Comparison of ENCODE assay signal across 7 cellular contexts in genomic region chr13:52450793-52451116, GRCh38. TPM values are rescaled to one million over a fixed set of nuclear protein-coding genes. Genes with fewer than 3 reads are reported as not detected.
A peak's percentile ranks its signal among the peaks of the same experiment; 100 is the strongest.
DNase-seq lines count a peak whose midpoint lies in the region; ATAC-seq and TF ChIP-seq lines count a peak whose summit lies in the region.

No MANE protein-coding gene starts in this region.

- H3K36me3 ChIP-seq in HEK293 (ENCODE audit: control insufficient read depth in 2 of 2, insufficient read depth in 1 of 2, low read length in 2 of 2) = no peaks in the 10 kb centered on the region; a peak in 1 of 3 replicates

- no peak for ATAC-seq in GM19023 (IDR thresholded peaks at IDR 0.05; ENCODE audit: unreplicated experiment)
- no peak for ATAC-seq in HG03439 (IDR thresholded peaks at IDR 0.05; ENCODE audit: unreplicated experiment)

- H3K4me1 ChIP-seq in HEK293 (ENCODE audit: control insufficient read depth, insufficient read depth, low read length) = peaks cover 12% of the 10 kb centered on the region

- no peaks in the 10 kb centered on the region for H3K9me3 ChIP-seq in HEK293 (ENCODE audit: control insufficient read depth, insufficient read depth, low read depth, low read length)

- peaks cover 39% of the 10 kb centered on the region for H3K4me1 Mint-ChIP-seq in activated CD4-positive, alpha-beta memory T cell treated with anti-CD3 and anti-CD28 coated beads for 36 hours (ENCODE audit: low read depth)

- TF ChIP-seq CTCF in HEK293 (tag by site-specific recombination; IDR thresholded peaks at IDR 0.05) = no peak
- no peak for TF ChIP-seq CTCF in foreskin fibroblast (IDR thresholded peaks at IDR 0.05; ENCODE audit: low read depth, low read length)

- H3K27ac ChIP-seq in HEK293 (ENCODE audit: extremely low read depth, low read depth, low read length) (no peak overlapping the region), skin epidermis (peak overlapping the region in 6 of 21 experiments; percentile 92 to 99 (median 98))

- CTCF ChIA-PET in HEK293 (lab: Yijun Ruan, JAX) = interaction anchor here (0.5 to 3.8 kb wide), 37 partner anchors 8 to 1026 kb away, joined by 3 to 20 read pairs (median 4); partner anchors contain the start of genes NEK3 and NEK5
- CTCF ChIA-PET in activated CD4-positive, alpha-beta memory T cell treated with anti-CD3 and anti-CD28 coated beads for 36 hours (lab: Charles Lee) = interaction anchor here (0.6 to 3.4 kb wide), 33 partner anchors 9 to 631 kb away, joined by 3 to 32 read pairs (median 4); partner anchors contain the start of genes NEK5 and SUGT1

- H3K9me3 Mint-ChIP-seq in activated CD4-positive, alpha-beta memory T cell treated with anti-CD3 and anti-CD28 coated beads for 36 hours = no peaks in the 10 kb centered on the region

- intact Hi-C loops in activated CD4-positive, alpha-beta memory T cell treated with anti-CD3 and anti-CD28 coated beads for 36 hours (cut with micrococcal nuclease) = loop anchor here (1.0 to 10.0 kb wide), 9 partner anchors 48 to 866 kb away; partner anchors contain the start of genes ALG11, DHRS12, NEK3 and NEK5

- DNase-seq in activated CD4-positive, alpha-beta memory T cell treated with anti-CD3 and anti-CD28 coated beads for 36 hours = no peak
- DNase-seq in foreskin fibroblast (no peak), iPS-NIHi7 (ENCODE audit: extremely low spot score) (no peak)

- H3K27me3 Mint-ChIP-seq in activated CD4-positive, alpha-beta memory T cell treated with anti-CD3 and anti-CD28 coated beads for 36 hours = peaks cover 1% of the 10 kb centered on the region

- peak overlapping the region; percentile 96 for H3K4me3 Mint-ChIP-seq in activated CD4-positive, alpha-beta memory T cell treated with anti-CD3 and anti-CD28 coated beads for 36 hours

- H3K4me3 ChIP-seq in HEK293 (ENCODE audit: low read depth, low read length) = no peak overlapping the region; the same call in 1 of the 2 replicates
- H3K4me3 ChIP-seq in foreskin fibroblast (ENCODE audit: low read depth in 1 of 2, low read length in 2 of 2) = peak overlapping the region; percentile 29 to 35
- H3K4me3 ChIP-seq in skin epidermis = peak overlapping the region in 4 of 7 experiments; percentile 67 to 87 (median 84)

- peak overlapping the region; percentile 70 for H3K27ac Mint-ChIP-seq in activated CD4-positive, alpha-beta memory T cell treated with anti-CD3 and anti-CD28 coated beads for 36 hours

- POLR2A ChIA-PET in HEK293 (lab: Yijun Ruan, JAX) = interaction anchor here (0.5 to 1.4 kb wide), 6 partner anchors 24 to 441 kb away, joined by 3 to 5 read pairs (median 4); partner anchors contain the start of gene ALG11
- POLR2A ChIA-PET in activated CD4-positive, alpha-beta memory T cell treated with anti-CD3 and anti-CD28 coated beads for 36 hours (lab: Charles Lee) = interaction anchor here (0.6 to 1.3 kb wide), 3 partner anchors 8 to 202 kb away, joined by 3 read pairs; partner anchors contain the start of gene SUGT1

- H3K36me3 Mint-ChIP-seq in activated CD4-positive, alpha-beta memory T cell treated with anti-CD3 and anti-CD28 coated beads for 36 hours = peaks cover 4% of the 10 kb centered on the region

TF ChIP-seq in HEK293, 187 proteins besides CTCF, POLR2A, EP300 and RAD21:
- TF ChIP-seq ZNF610 (tag by site-specific recombination; IDR thresholded peaks at IDR 0.05; ENCODE audit: borderline replicate concordance) (0 out of 2 replicates have a peak, but pooled peaks have one; percentile 71), SETDB1 (IDR thresholded peaks at IDR 0.05; ENCODE audit: insufficient read length, low read length) (peak; percentile 17), SP7 (tag by site-specific recombination; IDR thresholded peaks at IDR 0.05) (peak; percentile 38; the same call in 1 of the 2 replicates), ZBTB48 (tag by site-specific recombination; IDR thresholded peaks at IDR 0.05) (no peak), ZNF404 (tag by site-specific recombination; IDR thresholded peaks at IDR 0.05) (no peak), ZNF530 (tag by site-specific recombination; IDR thresholded peaks at IDR 0.05; ENCODE audit: low read depth) (no peak), ZNF394 (tag by site-specific recombination; IDR thresholded peaks at IDR 0.05; ENCODE audit: borderline replicate concordance) (peak; percentile 25; the same call in 1 of the 2 replicates), ZNF639 (tag by site-specific recombination; IDR thresholded peaks at IDR 0.05) (no peak), IKZF3 (tag by site-specific recombination; IDR thresholded peaks at IDR 0.05) (no peak), ZFP69B (tag by site-specific recombination; IDR thresholded peaks at IDR 0.05) (0 out of 2 replicates have a peak, but pooled peaks have one; percentile 6), ZNF600 (tag by site-specific recombination; IDR thresholded peaks at IDR 0.05) (no peak)

RNA-seq across cellular contexts. Expression of gene VPS36, which starts 0.3 kb away (rescaled TPM):
- total RNA-seq in activated CD4-positive, alpha-beta memory T cell treated with anti-CD3 and anti-CD28 coated beads for 36 hours = 10 to 100 TPM; 24.7 to 26.6 TPM

RNA-seq across cellular contexts. Expression of gene CKAP2, which starts 4.5 kb away (rescaled TPM):
- total RNA-seq in activated CD4-positive, alpha-beta memory T cell treated with anti-CD3 and anti-CD28 coated beads for 36 hours = 10 to 100 TPM; 60.4 to 63.8 TPM

RNA-seq across cellular contexts. Expression of gene THSD1, which starts 44.8 kb away (rescaled TPM):
- under 1 TPM; 0.12 to 0.22 TPM for total RNA-seq in activated CD4-positive, alpha-beta memory T cell treated with anti-CD3 and anti-CD28 coated beads for 36 hours
